ENCODE assay signal across 10 cellular contexts in the genomic region with DNA sequence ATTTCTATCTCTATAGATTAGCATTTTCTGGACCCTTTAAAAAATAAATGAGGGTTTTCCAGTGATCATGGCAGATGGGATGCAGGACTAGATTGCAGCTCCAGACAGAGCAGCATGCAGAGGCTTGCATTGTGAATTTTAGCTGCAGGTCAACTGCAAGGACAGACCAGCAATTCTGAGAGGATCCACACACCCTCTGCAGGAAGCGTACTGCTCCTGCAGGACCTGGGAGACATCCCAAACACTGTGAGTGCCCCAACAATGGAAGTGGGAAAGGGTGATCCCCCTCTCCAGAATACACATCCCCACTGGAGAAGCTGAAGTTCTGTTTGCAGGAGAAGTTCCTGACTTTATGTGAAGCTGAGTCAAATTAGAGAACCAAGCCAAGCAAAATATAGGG. TPM values are rescaled to one million over a fixed set of nuclear protein-coding genes. Genes with fewer than 3 reads are reported as not detected.
"Had no signal": no experiment of that assay in that cellular context is flagged by ENCODE, and none has a peak within 500 bp of the region (broad histone marks: within the 10 kb centered on the region; RNA-seq: fewer than 3 reads in every experiment).

No MANE protein-coding gene starts in this region.

RNA-seq across cellular contexts. Expression of a gene that starts 7.1 kb away (rescaled TPM):
- total RNA-seq: activated CD4-positive, alpha-beta T cell treated with anti-CD3 and anti-CD28 coated beads, Interleukin-2, amount 10 ng/mL, durations not matched to agents 7 days and 5 days; ascending aorta; esophagus muscularis mucosa; fibroblast of villous mesenchyme; left cardiac atrium; posterior vena cava; right atrium auricular region; smooth muscle cell; thyroid gland had no signal
- polyA plus RNA-seq: immature natural killer cell, smooth muscle cell had no signal
